1 cellular context compared by ENCODE assay signal in the genomic region with DNA sequence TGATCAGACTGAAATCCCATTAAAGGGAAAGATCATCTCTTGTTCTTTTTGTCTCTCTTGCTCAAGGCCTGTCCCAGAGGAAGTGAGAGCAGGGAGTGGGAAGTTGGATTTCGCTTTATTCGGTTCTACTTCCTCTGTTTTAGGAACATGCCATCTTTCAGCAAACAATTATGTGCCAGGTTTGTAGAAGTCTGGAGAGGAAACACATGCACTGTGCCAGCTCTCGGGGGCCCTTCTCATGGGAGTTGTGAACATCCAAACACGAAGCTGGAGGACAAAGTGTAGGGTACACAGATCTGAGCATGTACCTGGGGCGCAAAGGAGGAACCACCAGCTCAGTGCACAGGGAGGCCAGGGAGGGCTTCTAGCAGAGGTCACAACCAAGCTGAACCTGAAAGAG.
TF ChIP-seq lines count a peak whose summit lies in the region.

No MANE protein-coding gene starts in this region.

TF ChIP-seq in H1, 55 proteins besides CTCF, POLR2A, EP300 and RAD21 (continued from another document):
- TF ChIP-seq, protein P1, sequence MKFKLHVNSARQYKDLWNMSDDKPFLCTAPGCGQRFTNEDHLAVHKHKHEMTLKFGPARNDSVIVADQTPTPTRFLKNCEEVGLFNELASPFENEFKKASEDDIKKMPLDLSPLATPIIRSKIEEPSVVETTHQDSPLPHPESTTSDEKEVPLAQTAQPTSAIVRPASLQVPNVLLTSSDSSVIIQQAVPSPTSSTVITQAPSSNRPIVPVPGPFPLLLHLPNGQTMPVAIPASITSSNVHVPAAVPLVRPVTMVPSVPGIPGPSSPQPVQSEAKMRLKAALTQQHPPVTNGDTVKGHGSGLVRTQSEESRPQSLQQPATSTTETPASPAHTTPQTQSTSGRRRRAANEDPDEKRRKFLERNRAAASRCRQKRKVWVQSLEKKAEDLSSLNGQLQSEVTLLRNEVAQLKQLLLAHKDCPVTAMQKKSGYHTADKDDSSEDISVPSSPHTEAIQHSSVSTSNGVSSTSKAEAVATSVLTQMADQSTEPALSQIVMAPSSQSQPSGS (IDR thresholded peaks at IDR 0.05; ENCODE audit: low read length), result no peak
- TF ChIP-seq RXRA (IDR thresholded peaks at IDR 0.05; ENCODE audit: insufficient read depth, low read depth, low read length) (no peak), SAP30 (IDR thresholded peaks at IDR 0.05; ENCODE audit: insufficient read depth, insufficient replicate concordance, low read length) (no peak), SP1 (IDR thresholded peaks at IDR 0.05; ENCODE audit: low read depth, low read length) (no peak), JUN (IDR thresholded peaks at IDR 0.05; ENCODE audit: low read depth, low read length) (no peak), POLR2AphosphoS5 (IDR thresholded peaks at IDR 0.05; ENCODE audit: low read depth, low read length) (no peak), BACH1 (IDR thresholded peaks at IDR 0.05; ENCODE audit: low read length) (no peak), CHD1 (IDR thresholded peaks at IDR 0.05; ENCODE audit: low read depth, low read length) (no peak), BRCA1 (IDR thresholded peaks at IDR 0.05; ENCODE audit: low read depth, low read length) (no peak)
- TF ChIP-seq, protein P2, sequence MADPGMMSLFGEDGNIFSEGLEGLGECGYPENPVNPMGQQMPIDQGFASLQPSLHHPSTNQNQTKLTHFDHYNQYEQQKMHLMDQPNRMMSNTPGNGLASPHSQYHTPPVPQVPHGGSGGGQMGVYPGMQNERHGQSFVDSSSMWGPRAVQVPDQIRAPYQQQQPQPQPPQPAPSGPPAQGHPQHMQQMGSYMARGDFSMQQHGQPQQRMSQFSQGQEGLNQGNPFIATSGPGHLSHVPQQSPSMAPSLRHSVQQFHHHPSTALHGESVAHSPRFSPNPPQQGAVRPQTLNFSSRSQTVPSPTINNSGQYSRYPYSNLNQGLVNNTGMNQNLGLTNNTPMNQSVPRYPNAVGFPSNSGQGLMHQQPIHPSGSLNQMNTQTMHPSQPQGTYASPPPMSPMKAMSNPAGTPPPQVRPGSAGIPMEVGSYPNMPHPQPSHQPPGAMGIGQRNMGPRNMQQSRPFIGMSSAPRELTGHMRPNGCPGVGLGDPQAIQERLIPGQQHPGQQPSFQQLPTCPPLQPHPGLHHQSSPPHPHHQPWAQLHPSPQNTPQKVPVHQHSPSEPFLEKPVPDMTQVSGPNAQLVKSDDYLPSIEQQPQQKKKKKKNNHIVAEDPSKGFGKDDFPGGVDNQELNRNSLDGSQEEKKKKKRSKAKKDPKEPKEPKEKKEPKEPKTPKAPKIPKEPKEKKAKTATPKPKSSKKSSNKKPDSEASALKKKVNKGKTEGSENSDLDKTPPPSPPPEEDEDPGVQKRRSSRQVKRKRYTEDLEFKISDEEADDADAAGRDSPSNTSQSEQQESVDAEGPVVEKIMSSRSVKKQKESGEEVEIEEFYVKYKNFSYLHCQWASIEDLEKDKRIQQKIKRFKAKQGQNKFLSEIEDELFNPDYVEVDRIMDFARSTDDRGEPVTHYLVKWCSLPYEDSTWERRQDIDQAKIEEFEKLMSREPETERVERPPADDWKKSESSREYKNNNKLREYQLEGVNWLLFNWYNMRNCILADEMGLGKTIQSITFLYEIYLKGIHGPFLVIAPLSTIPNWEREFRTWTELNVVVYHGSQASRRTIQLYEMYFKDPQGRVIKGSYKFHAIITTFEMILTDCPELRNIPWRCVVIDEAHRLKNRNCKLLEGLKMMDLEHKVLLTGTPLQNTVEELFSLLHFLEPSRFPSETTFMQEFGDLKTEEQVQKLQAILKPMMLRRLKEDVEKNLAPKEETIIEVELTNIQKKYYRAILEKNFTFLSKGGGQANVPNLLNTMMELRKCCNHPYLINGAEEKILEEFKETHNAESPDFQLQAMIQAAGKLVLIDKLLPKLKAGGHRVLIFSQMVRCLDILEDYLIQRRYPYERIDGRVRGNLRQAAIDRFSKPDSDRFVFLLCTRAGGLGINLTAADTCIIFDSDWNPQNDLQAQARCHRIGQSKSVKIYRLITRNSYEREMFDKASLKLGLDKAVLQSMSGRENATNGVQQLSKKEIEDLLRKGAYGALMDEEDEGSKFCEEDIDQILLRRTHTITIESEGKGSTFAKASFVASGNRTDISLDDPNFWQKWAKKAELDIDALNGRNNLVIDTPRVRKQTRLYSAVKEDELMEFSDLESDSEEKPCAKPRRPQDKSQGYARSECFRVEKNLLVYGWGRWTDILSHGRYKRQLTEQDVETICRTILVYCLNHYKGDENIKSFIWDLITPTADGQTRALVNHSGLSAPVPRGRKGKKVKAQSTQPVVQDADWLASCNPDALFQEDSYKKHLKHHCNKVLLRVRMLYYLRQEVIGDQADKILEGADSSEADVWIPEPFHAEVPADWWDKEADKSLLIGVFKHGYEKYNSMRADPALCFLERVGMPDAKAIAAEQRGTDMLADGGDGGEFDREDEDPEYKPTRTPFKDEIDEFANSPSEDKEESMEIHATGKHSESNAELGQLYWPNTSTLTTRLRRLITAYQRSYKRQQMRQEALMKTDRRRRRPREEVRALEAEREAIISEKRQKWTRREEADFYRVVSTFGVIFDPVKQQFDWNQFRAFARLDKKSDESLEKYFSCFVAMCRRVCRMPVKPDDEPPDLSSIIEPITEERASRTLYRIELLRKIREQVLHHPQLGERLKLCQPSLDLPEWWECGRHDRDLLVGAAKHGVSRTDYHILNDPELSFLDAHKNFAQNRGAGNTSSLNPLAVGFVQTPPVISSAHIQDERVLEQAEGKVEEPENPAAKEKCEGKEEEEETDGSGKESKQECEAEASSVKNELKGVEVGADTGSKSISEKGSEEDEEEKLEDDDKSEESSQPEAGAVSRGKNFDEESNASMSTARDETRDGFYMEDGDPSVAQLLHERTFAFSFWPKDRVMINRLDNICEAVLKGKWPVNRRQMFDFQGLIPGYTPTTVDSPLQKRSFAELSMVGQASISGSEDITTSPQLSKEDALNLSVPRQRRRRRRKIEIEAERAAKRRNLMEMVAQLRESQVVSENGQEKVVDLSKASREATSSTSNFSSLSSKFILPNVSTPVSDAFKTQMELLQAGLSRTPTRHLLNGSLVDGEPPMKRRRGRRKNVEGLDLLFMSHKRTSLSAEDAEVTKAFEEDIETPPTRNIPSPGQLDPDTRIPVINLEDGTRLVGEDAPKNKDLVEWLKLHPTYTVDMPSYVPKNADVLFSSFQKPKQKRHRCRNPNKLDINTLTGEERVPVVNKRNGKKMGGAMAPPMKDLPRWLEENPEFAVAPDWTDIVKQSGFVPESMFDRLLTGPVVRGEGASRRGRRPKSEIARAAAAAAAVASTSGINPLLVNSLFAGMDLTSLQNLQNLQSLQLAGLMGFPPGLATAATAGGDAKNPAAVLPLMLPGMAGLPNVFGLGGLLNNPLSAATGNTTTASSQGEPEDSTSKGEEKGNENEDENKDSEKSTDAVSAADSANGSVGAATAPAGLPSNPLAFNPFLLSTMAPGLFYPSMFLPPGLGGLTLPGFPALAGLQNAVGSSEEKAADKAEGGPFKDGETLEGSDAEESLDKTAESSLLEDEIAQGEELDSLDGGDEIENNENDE (IDR thresholded peaks at IDR 0.05; ENCODE audit: insufficient replicate concordance, low read length), result no peak
TF ChIP-seq in H1: peak in this region for 0.
